ENCODE assay signal across 9 cellular contexts in genomic region chrY:12661974-12662670, GRCh38. TPM values are rescaled to one million over a fixed set of nuclear protein-coding genes. Genes with fewer than 3 reads are reported as not detected.
DNase-seq lines count a peak whose midpoint lies in the region; ATAC-seq and TF ChIP-seq lines count a peak whose summit lies in the region.
"Had no signal": no experiment of that assay in that cellular context is flagged by ENCODE, and none has a peak within 500 bp of the region (broad histone marks: within the 10 kb centered on the region; RNA-seq: fewer than 3 reads in every experiment).

No MANE protein-coding gene starts in this region.

- no peaks in the 10 kb centered on the region for H3K36me3 Mint-ChIP-seq in activated T-cell treated with anti-CD3 and anti-CD28 coated beads, Interleukin-2, amount 50 U/mL, for 24 hours (ENCODE audit: low read depth)
- H3K36me3 Mint-ChIP-seq in effector memory CD8-positive, alpha-beta T cell (ENCODE audit: insufficient read depth) = peaks cover 47% of the 10 kb centered on the region
- no peaks in the 10 kb centered on the region for H3K36me3 Mint-ChIP-seq in immature natural killer cell

- H3K9me3 Mint-ChIP-seq in activated T-cell treated with anti-CD3 and anti-CD28 coated beads, Interleukin-2, amount 50 U/mL, for 24 hours = no peaks in the 10 kb centered on the region
- no peaks in the 10 kb centered on the region for H3K9me3 Mint-ChIP-seq in effector memory CD8-positive, alpha-beta T cell
- H3K9me3 Mint-ChIP-seq in immature natural killer cell = no peaks in the 10 kb centered on the region

- DNase-seq in activated T-cell treated with anti-CD3 and anti-CD28 coated beads for 4 hours = peak; percentile 55
- DNase-seq in activated T-cell treated with anti-CD3 and anti-CD28 coated beads, Interleukin-2, amount 50 U/mL, for 24 hours = no peak
- peak; percentile 47 to 70 (median 48) for DNase-seq in effector memory CD8-positive, alpha-beta T cell
- peak; percentile 61 for DNase-seq in pons (ENCODE audit: low spot score)
- no peak for DNase-seq in mesenteric fat pad (ENCODE audit: low spot score)
- DNase-seq in immature natural killer cell = no peak
- DNase-seq in GM19238 (ENCODE audit: insufficient read length, low spot score) = no peak

- peak; percentile 59 for TF ChIP-seq POLR2A in Raji (IDR thresholded peaks at IDR 0.05; ENCODE audit: insufficient read depth, low read depth, low read length)

- H3K27me3 Mint-ChIP-seq in activated T-cell treated with anti-CD3 and anti-CD28 coated beads, Interleukin-2, amount 50 U/mL, for 24 hours = no peaks in the 10 kb centered on the region
- no peaks in the 10 kb centered on the region for H3K27me3 Mint-ChIP-seq in effector memory CD8-positive, alpha-beta T cell
- H3K27me3 Mint-ChIP-seq in immature natural killer cell (ENCODE audit: low read depth in 3 of 3) = peaks cover 0 to 7% (median 0%) of the 10 kb centered on the region in 3 donors

- H3K4me3 Mint-ChIP-seq in activated T-cell treated with anti-CD3 and anti-CD28 coated beads, Interleukin-2, amount 50 U/mL, for 24 hours = no peak overlapping the region
- peak overlapping the region; percentile 89 to 92 for H3K4me3 Mint-ChIP-seq in effector memory CD8-positive, alpha-beta T cell
- H3K4me3 Mint-ChIP-seq in immature natural killer cell = peak overlapping the region in 1 of 5 donors; percentile 86

- peak; percentile 75 for ATAC-seq in effector memory CD8-positive, alpha-beta T cell (replicated peaks)

- no peak overlapping the region for H3K27ac Mint-ChIP-seq in activated T-cell treated with anti-CD3 and anti-CD28 coated beads, Interleukin-2, amount 50 U/mL, for 24 hours
- H3K27ac Mint-ChIP-seq in effector memory CD8-positive, alpha-beta T cell = peak overlapping the region; percentile 94 to 96
- peak overlapping the region in 1 of 6 donors; percentile 84 for H3K27ac Mint-ChIP-seq in immature natural killer cell

- H3K4me1 Mint-ChIP-seq in activated T-cell treated with anti-CD3 and anti-CD28 coated beads, Interleukin-2, amount 50 U/mL, for 24 hours (ENCODE audit: low read depth) = no peaks in the 10 kb centered on the region
- H3K4me1 Mint-ChIP-seq in effector memory CD8-positive, alpha-beta T cell (ENCODE audit: low read depth in 2 of 2) = peaks cover 4 to 37% of the 10 kb centered on the region in 2 donors
- no peaks in the 10 kb centered on the region for H3K4me1 Mint-ChIP-seq in immature natural killer cell

RNA-seq across cellular contexts. Expression of gene USP9Y, which starts 38.9 kb away (rescaled TPM):
- total RNA-seq in mesenteric fat pad = not detected
- not detected for polyA plus RNA-seq in immature natural killer cell
- total RNA-seq: Daoy had no signal

Comparison
In these comparisons a context has a peak if more than half of its experiments do, and no peak if none do; other contexts are left out.
1. DNase-seq: peak in activated T-cell treated with anti-CD3 and anti-CD28 coated beads for 4 hours (single experiment), effector memory CD8-positive, alpha-beta T cell (3 of 3) and pons (single experiment); none in activated T-cell treated with anti-CD3 and anti-CD28 coated beads, Interleukin-2, amount 50 U/mL, for 24 hours (single experiment), mesenteric fat pad (single experiment), immature natural killer cell (0 of 3) and GM19238 (single experiment).